In the genomic region with DNA sequence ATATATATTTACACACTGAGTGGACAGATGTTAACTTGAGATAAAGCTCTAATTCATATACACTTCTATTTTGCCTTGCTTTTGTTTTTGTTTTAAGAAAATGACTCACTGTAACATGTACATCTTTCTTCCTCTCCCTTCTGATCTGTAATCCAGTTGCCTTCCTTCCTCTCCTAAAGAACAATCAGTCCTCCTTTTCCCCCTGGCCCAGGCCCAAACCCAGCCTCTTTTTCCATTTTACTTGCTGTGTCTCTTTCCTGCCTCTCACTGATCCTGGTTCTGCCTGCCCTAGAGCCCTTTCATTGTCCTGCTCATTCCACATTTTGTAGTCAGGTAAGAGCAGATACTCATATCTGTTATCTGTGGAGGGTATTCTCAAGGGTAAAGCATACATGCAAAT, we compare ENCODE assay signal across 2 cellular contexts.
TF ChIP-seq lines count a peak whose summit lies in the region.

No MANE protein-coding gene starts in this region.

TF ChIP-seq in SK-N-SH, 30 proteins besides CTCF, POLR2A, EP300 and RAD21 (continued from another document):
- TF ChIP-seq, protein P1, sequence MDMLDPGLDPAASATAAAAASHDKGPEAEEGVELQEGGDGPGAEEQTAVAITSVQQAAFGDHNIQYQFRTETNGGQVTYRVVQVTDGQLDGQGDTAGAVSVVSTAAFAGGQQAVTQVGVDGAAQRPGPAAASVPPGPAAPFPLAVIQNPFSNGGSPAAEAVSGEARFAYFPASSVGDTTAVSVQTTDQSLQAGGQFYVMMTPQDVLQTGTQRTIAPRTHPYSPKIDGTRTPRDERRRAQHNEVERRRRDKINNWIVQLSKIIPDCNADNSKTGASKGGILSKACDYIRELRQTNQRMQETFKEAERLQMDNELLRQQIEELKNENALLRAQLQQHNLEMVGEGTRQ (IDR thresholded peaks at IDR 0.05; ENCODE audit: borderline replicate concordance, low read depth, low read length), result no peak
- TF ChIP-seq YY1 (IDR thresholded peaks at IDR 0.05; ENCODE audit: low read depth) (no peak), RXRA (IDR thresholded peaks at IDR 0.05; ENCODE audit: borderline replicate concordance, low read depth) (no peak), CHD2 (IDR thresholded peaks at IDR 0.05; ENCODE audit: low read length, partially characterized antibody) (no peak), NFIC (IDR thresholded peaks at IDR 0.05; ENCODE audit: borderline replicate concordance) (no peak; the same call in 1 of the 2 replicates)
TF ChIP-seq in SK-N-SH: peak in this region for 0.

TF ChIP-seq in SK-N-SH treated with all-trans-retinoic acid at 6 μM for 48 hours, 23 proteins besides CTCF, POLR2A, EP300 and RAD21 (continued from another document):
- TF ChIP-seq, protein P2, sequence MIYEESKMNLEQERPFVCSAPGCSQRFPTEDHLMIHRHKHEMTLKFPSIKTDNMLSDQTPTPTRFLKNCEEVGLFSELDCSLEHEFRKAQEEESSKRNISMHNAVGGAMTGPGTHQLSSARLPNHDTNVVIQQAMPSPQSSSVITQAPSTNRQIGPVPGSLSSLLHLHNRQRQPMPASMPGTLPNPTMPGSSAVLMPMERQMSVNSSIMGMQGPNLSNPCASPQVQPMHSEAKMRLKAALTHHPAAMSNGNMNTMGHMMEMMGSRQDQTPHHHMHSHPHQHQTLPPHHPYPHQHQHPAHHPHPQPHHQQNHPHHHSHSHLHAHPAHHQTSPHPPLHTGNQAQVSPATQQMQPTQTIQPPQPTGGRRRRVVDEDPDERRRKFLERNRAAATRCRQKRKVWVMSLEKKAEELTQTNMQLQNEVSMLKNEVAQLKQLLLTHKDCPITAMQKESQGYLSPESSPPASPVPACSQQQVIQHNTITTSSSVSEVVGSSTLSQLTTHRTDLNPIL (CRISPR knock-in tag; IDR thresholded peaks at IDR 0.05; ENCODE audit: low read depth), result no peak
- TF ChIP-seq ARNTL (CRISPR knock-in tag; IDR thresholded peaks at IDR 0.05; ENCODE audit: borderline replicate concordance, low read depth) (no peak), SNAI2 (CRISPR knock-in tag; IDR thresholded peaks at IDR 0.05) (no peak), ZFP30 (CRISPR knock-in tag; IDR thresholded peaks at IDR 0.05) (no peak), ZNF8 (CRISPR knock-in tag; IDR thresholded peaks at IDR 0.05) (no peak), BACH2 (CRISPR knock-in tag; IDR thresholded peaks at IDR 0.05; ENCODE audit: borderline replicate concordance) (no peak)
- TF ChIP-seq, protein P3, sequence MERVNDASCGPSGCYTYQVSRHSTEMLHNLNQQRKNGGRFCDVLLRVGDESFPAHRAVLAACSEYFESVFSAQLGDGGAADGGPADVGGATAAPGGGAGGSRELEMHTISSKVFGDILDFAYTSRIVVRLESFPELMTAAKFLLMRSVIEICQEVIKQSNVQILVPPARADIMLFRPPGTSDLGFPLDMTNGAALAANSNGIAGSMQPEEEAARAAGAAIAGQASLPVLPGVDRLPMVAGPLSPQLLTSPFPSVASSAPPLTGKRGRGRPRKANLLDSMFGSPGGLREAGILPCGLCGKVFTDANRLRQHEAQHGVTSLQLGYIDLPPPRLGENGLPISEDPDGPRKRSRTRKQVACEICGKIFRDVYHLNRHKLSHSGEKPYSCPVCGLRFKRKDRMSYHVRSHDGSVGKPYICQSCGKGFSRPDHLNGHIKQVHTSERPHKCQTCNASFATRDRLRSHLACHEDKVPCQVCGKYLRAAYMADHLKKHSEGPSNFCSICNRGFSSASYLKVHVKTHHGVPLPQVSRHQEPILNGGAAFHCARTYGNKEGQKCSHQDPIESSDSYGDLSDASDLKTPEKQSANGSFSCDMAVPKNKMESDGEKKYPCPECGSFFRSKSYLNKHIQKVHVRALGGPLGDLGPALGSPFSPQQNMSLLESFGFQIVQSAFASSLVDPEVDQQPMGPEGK (CRISPR knock-in tag; IDR thresholded peaks at IDR 0.05; ENCODE audit: borderline replicate concordance), result no peak
- TF ChIP-seq, protein P4, sequence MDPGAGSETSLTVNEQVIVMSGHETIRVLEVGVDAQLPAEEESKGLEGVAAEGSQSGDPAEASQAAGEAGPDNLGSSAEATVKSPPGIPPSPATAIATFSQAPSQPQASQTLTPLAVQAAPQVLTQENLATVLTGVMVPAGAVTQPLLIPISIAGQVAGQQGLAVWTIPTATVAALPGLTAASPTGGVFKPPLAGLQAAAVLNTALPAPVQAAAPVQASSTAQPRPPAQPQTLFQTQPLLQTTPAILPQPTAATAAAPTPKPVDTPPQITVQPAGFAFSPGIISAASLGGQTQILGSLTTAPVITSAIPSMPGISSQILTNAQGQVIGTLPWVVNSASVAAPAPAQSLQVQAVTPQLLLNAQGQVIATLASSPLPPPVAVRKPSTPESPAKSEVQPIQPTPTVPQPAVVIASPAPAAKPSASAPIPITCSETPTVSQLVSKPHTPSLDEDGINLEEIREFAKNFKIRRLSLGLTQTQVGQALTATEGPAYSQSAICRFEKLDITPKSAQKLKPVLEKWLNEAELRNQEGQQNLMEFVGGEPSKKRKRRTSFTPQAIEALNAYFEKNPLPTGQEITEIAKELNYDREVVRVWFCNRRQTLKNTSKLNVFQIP (CRISPR knock-in tag; IDR thresholded peaks at IDR 0.05; ENCODE audit: borderline replicate concordance, low read depth), result no peak
TF ChIP-seq in SK-N-SH treated with all-trans-retinoic acid at 6 μM for 48 hours: peak in this region for 0.
